Comparison of ENCODE assay signal across 1 cellular context in the genomic region with DNA sequence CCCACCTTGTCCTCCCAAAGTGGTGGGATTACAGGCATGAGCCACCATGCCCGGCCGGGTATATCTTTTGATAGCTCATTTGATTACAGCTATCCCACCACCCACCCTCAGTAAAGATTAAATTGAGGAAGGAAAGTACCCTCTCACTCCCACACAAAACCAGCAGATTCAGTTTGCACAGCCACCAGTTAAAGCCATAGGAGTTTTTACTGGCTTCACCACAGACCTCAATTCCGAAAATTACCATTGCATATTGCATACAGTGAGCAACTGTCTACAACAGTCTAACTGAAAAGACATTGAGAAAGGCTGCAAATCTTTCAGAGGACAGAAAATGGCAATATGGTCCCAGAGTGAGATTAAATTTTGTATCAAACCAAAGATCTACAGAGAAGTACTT.
TF ChIP-seq lines count a peak whose summit lies in the region.

No MANE protein-coding gene starts in this region.

TF ChIP-seq in A549, 52 proteins besides CTCF, POLR2A, EP300 and RAD21 (continued from another document):
- no peak for TF ChIP-seq KDM5A (IDR thresholded peaks at IDR 0.05)
- TF ChIP-seq CHD2 (IDR thresholded peaks at IDR 0.05; ENCODE audit: low read length, partially characterized antibody) = no peak
- no peak for TF ChIP-seq SMC3 (IDR thresholded peaks at IDR 0.05)
- TF ChIP-seq, protein P1, sequence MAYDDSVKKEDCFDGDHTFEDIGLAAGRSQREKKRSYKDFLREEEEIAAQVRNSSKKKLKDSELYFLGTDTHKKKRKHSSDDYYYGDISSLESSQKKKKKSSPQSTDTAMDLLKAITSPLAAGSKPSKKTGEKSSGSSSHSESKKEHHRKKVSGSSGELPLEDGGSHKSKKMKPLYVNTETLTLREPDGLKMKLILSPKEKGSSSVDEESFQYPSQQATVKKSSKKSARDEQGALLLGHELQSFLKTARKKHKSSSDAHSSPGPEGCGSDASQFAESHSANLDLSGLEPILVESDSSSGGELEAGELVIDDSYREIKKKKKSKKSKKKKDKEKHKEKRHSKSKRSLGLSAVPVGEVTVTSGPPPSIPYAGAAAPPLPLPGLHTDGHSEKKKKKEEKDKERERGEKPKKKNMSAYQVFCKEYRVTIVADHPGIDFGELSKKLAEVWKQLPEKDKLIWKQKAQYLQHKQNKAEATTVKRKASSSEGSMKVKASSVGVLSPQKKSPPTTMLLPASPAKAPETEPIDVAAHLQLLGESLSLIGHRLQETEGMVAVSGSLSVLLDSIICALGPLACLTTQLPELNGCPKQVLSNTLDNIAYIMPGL (CRISPR knock-in tag; IDR thresholded peaks at IDR 0.05; ENCODE audit: borderline replicate concordance) = no peak
- TF ChIP-seq, protein P2, sequence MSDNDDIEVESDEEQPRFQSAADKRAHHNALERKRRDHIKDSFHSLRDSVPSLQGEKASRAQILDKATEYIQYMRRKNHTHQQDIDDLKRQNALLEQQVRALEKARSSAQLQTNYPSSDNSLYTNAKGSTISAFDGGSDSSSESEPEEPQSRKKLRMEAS (IDR thresholded peaks at IDR 0.05) = no peak
- TF ChIP-seq, protein P3, sequence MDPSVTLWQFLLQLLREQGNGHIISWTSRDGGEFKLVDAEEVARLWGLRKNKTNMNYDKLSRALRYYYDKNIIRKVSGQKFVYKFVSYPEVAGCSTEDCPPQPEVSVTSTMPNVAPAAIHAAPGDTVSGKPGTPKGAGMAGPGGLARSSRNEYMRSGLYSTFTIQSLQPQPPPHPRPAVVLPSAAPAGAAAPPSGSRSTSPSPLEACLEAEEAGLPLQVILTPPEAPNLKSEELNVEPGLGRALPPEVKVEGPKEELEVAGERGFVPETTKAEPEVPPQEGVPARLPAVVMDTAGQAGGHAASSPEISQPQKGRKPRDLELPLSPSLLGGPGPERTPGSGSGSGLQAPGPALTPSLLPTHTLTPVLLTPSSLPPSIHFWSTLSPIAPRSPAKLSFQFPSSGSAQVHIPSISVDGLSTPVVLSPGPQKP (IDR thresholded peaks at IDR 0.05; ENCODE audit: low read depth, low read length) = no peak
